9 cellular contexts compared by ENCODE assay signal in genomic region chr12:8226992-8227731, GRCh38. TPM values are rescaled to one million over a fixed set of nuclear protein-coding genes. Genes with fewer than 3 reads are reported as not detected.
A peak's percentile ranks its signal among the peaks of the same experiment; 100 is the strongest.
DNase-seq lines count a peak whose midpoint lies in the region; ATAC-seq, FAIRE-seq and TF ChIP-seq lines count a peak whose summit lies in the region.
"Not testable (repeated sequence)": the region's sequence is repeated elsewhere in the genome, so short reads cannot be mapped to it uniquely, and the experiment has no call there.
"Had no signal": no experiment of that assay in that cellular context is flagged by ENCODE, and none has a peak within 500 bp of the region (broad histone marks: within the 10 kb centered on the region; RNA-seq: fewer than 3 reads in every experiment).

A gene with protein sequence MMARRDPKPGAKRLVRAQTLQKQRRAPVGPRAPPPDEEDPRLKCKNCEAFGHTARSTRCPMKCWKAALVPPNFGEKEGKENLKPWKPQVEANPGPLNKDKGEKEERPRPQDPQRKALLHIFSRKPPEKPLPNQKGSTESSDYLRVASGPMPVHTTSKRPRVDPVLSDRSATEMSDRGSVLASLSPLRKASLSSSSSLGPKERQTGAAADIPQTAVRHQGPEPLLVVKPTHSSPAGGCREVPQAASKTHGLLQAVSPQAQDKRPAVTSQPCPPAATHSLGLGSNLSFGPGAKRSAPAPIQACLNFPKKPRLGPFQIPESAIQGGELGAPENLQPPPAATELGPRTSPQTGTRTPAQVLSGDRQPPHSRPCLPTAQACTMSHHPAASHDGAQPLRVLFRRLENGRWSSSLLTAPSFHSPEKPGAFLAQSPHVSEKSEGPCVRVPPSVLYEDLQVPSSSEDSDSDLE (minus strand): TSS chr12:8227618. CDS start chr12:8224832, 2,786 bp downstream.

- H3K4me3 Mint-ChIP-seq in activated T-cell treated with anti-CD3 and anti-CD28 coated beads, Interleukin-2, amount 50 U/mL, for 4 hours = peak within 1 kb of the TSS; percentile 33

- TF ChIP-seq CTCF in coronary artery (IDR thresholded peaks at IDR 0.05); parathyroid adenoma (IDR thresholded peaks at IDR 0.05); transverse colon (IDR thresholded peaks at IDR 0.05): not testable (repeated sequence)

- 66 to 72% methylated on average over 2 to 21 of the region's 22 CpGs for WGBS in transverse colon (ENCODE audit: low coverage in 1 of 2), 2 donors

- H2AFZ ChIP-seq in Karpas-422 (ENCODE audit: low read length) = not testable (repeated sequence)
- H2AFZ ChIP-seq in parathyroid adenoma = peak within 1 kb of the TSS; percentile 77

- H3K9me3 ChIP-seq in Karpas-422 (ENCODE audit: low read length); parathyroid adenoma (ENCODE audit: control insufficient read depth, low read length); transverse colon: not testable (repeated sequence)

- ATAC-seq in activated T-cell treated with anti-CD3 and anti-CD28 coated beads, Interleukin-2, amount 50 U/mL, for 4 hours = not testable (repeated sequence)

- H3K79me2 ChIP-seq in Karpas-422 (ENCODE audit: low read length); parathyroid adenoma: not testable (repeated sequence)

- H3K36me3 ChIP-seq in Karpas-422 (ENCODE audit: insufficient read depth, low read length); parathyroid adenoma (ENCODE audit: control insufficient read depth, insufficient read depth, low read length); transverse colon: not testable (repeated sequence)

- H3K9ac ChIP-seq in Karpas-422 (ENCODE audit: low read length); parathyroid adenoma: not testable (repeated sequence)

- intact Hi-C loops in transverse colon (cut with DNase I; ENCODE audit: low total_unique reads) = not testable (repeated sequence)

- H3K9me2 ChIP-seq in Karpas-422 (replicated peaks; ENCODE audit: insufficient read depth, low read length) = not testable (repeated sequence)

- H3K9me3 Mint-ChIP-seq in activated T-cell treated with anti-CD3 and anti-CD28 coated beads, Interleukin-2, amount 50 U/mL, for 4 hours = not testable (repeated sequence)

- H3K4me3 ChIP-seq in Karpas-422 (ENCODE audit: low read length); parathyroid adenoma (ENCODE audit: low read depth, low read length): not testable (repeated sequence)
- H3K4me3 ChIP-seq in coronary artery (peak within 1 kb of the TSS; percentile 58), transverse colon (peak within 1 kb of the TSS in 3 of 4 donors; percentile 2 to 24 (median 9))

- DNase-seq in DMS53 (lab: John Stamatoyannopoulos, UW) (peak; percentile 96), Karpas-422 (peak; percentile 20), RCC 7860 (ENCODE audit: low spot score) (peak; percentile 4), iris pigment epithelial cell (ENCODE audit: low read depth) (peak; percentile 20), transverse colon (peak; percentile 34)
- not testable (repeated sequence) for DNase-seq in activated T-cell treated with anti-CD3 and anti-CD28 coated beads, Interleukin-2, amount 50 U/mL, for 4 hours; coronary artery (ENCODE audit: low spot score)

- in situ Hi-C loops in transverse colon (cut with MboI; ENCODE audit: low pct_ligation_motif_present in 1 of 4, low pct_unique_long_range_greater_than_20kb in 1 of 4, low sequenced_read_pairs in 3 of 4) = loop anchor here in 2 of 4 donors (25.0 kb wide), 1 partner anchor 115 kb away; the partner anchor contains the start of gene CLEC4A (in 2 of the 2)

- not testable (repeated sequence) for H3K36me3 Mint-ChIP-seq in activated T-cell treated with anti-CD3 and anti-CD28 coated beads, Interleukin-2, amount 50 U/mL, for 4 hours (ENCODE audit: insufficient read depth)

- H3K4me1 ChIP-seq in Karpas-422 (ENCODE audit: low read length); parathyroid adenoma; transverse colon: not testable (repeated sequence)

- not testable (repeated sequence) for FAIRE-seq in RCC 7860 (lab: Jason Lieb, UNC)

- not testable (repeated sequence) for H3K4me2 ChIP-seq in Karpas-422 (ENCODE audit: low read depth, low read length, poor library complexity, severe bottlenecking); parathyroid adenoma (ENCODE audit: low read length)

- not testable (repeated sequence) for TF ChIP-seq EP300 in transverse colon (IDR thresholded peaks at IDR 0.05; ENCODE audit: low read depth)

- not testable (repeated sequence) for H3K27me3 ChIP-seq in Karpas-422 (ENCODE audit: low read length); parathyroid adenoma (ENCODE audit: control insufficient read depth, insufficient read depth, low read length); transverse colon

- H4K20me1 ChIP-seq in Karpas-422 (ENCODE audit: insufficient read depth, low read depth, low read length) = not testable (repeated sequence)

- not testable (repeated sequence) for H3K4me1 Mint-ChIP-seq in activated T-cell treated with anti-CD3 and anti-CD28 coated beads, Interleukin-2, amount 50 U/mL, for 4 hours (ENCODE audit: low read depth)

- H3K27ac ChIP-seq in Karpas-422 (ENCODE audit: low read length); coronary artery; parathyroid adenoma: not testable (repeated sequence)
- peak within 1 kb of the TSS in 1 of 4 donors; percentile 25 for H3K27ac ChIP-seq in transverse colon

- not testable (repeated sequence) for H3K27me3 Mint-ChIP-seq in activated T-cell treated with anti-CD3 and anti-CD28 coated beads, Interleukin-2, amount 50 U/mL, for 4 hours (ENCODE audit: low read depth)

- not testable (repeated sequence) for TF ChIP-seq POLR2A in transverse colon (IDR thresholded peaks at IDR 0.05)

RNA-seq across cellular contexts. Expression of the gene that starts here (rescaled TPM):
- total RNA-seq in Karpas-422 (2014; rRNA removed; shearing (Covaris generic); ENCODE audit: low replicate concordance) = not detected in 2 replicates
- total RNA-seq in activated T-cell treated with anti-CD3 and anti-CD28 coated beads, Interleukin-2, amount 50 U/mL, for 4 hours = under 1 TPM in 1 of 3 donors, not detected in 2; 0.34 TPM
- not detected for total RNA-seq in transverse colon
- total RNA-seq: neural crest cell had no signal

Comparison
In these comparisons a context has a peak if more than half of its experiments do, and no peak if none do; other contexts are left out.
1. Peak in DNase-seq in Karpas-422; RNA of the gene not detected or under 1 TPM.
2. Peak in DNase-seq and H3K4me3 ChIP-seq in transverse colon; RNA of the gene not detected or under 1 TPM.